1 cellular context compared by ENCODE assay signal in the genomic region with DNA sequence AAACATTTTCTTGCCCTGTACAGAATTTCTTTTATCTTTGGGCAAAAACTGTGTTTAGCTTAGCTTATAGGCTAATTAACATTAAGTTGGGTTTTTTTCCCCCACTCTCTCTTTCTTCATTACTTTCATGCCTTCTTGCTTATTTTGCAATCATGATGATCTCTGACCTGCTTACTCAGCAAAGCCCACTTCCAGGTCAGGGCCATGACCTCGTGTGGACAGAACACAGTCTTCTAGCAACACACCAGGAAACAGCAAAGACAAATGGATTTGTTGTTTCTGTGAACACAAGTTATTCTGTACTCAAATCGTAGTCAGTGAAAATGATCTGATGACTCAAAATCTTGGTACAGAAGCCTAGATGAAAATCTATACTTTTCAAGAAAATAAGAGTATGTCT.
A peak's percentile ranks its signal among the peaks of the same experiment; 100 is the strongest.
TF ChIP-seq lines count a peak whose summit lies in the region.

No MANE protein-coding gene starts in this region.

TF ChIP-seq in HepG2, 621 proteins besides CTCF, POLR2A, EP300 and RAD21 (continued from another document and continues in another):
- TF ChIP-seq, protein P1, sequence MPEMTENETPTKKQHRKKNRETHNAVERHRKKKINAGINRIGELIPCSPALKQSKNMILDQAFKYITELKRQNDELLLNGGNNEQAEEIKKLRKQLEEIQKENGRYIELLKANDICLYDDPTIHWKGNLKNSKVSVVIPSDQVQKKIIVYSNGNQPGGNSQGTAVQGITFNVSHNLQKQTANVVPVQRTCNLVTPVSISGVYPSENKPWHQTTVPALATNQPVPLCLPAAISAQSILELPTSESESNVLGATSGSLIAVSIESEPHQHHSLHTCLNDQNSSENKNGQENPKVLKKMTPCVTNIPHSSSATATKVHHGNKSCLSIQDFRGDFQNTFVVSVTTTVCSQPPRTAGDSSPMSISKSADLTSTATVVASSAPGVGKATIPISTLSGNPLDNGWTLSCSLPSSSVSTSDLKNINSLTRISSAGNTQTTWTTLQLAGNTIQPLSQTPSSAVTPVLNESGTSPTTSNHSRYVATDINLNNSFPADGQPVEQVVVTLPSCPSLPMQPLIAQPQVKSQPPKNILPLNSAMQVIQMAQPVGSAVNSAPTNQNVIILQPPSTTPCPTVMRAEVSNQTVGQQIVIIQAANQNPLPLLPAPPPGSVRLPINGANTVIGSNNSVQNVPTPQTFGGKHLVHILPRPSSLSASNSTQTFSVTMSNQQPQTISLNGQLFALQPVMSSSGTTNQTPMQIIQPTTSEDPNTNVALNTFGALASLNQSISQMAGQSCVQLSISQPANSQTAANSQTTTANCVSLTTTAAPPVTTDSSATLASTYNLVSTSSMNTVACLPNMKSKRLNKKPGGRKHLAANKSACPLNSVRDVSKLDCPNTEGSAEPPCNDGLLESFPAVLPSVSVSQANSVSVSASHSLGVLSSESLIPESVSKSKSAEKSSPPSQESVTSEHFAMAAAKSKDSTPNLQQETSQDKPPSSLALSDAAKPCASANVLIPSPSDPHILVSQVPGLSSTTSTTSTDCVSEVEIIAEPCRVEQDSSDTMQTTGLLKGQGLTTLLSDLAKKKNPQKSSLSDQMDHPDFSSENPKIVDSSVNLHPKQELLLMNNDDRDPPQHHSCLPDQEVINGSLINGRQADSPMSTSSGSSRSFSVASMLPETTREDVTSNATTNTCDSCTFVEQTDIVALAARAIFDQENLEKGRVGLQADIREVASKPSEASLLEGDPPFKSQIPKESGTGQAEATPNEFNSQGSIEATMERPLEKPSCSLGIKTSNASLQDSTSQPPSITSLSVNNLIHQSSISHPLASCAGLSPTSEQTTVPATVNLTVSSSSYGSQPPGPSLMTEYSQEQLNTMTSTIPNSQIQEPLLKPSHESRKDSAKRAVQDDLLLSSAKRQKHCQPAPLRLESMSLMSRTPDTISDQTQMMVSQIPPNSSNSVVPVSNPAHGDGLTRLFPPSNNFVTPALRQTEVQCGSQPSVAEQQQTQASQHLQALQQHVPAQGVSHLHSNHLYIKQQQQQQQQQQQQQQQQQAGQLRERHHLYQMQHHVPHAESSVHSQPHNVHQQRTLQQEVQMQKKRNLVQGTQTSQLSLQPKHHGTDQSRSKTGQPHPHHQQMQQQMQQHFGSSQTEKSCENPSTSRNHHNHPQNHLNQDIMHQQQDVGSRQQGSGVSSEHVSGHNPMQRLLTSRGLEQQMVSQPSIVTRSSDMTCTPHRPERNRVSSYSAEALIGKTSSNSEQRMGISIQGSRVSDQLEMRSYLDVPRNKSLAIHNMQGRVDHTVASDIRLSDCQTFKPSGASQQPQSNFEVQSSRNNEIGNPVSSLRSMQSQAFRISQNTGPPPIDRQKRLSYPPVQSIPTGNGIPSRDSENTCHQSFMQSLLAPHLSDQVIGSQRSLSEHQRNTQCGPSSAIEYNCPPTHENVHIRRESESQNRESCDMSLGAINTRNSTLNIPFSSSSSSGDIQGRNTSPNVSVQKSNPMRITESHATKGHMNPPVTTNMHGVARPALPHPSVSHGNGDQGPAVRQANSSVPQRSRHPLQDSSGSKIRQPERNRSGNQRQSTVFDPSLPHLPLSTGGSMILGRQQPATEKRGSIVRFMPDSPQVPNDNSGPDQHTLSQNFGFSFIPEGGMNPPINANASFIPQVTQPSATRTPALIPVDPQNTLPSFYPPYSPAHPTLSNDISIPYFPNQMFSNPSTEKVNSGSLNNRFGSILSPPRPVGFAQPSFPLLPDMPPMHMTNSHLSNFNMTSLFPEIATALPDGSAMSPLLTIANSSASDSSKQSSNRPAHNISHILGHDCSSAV (CRISPR knock-in tag; IDR thresholded peaks at IDR 0.05; ENCODE audit: borderline replicate concordance) = no peak
- peak; percentile 84; the same call in 1 of the 2 replicates for TF ChIP-seq ZBTB7B (CRISPR knock-in tag; IDR thresholded peaks at IDR 0.05)
- no peak for TF ChIP-seq PAX8 (CRISPR knock-in tag; IDR thresholded peaks at IDR 0.05; ENCODE audit: borderline replicate concordance)
- no peak for TF ChIP-seq ZBTB7A (CRISPR knock-in tag; IDR thresholded peaks at IDR 0.05)
- TF ChIP-seq HMG20B (CRISPR knock-in tag; conservative IDR thresholded peaks at IDR 0.05) = peak; percentile 74; the same call in 1 of the 2 replicates
- peak; percentile 95 for TF ChIP-seq IRF2 (CRISPR knock-in tag; IDR thresholded peaks at IDR 0.05)
- no peak for TF ChIP-seq ZNF766 (CRISPR knock-in tag; IDR thresholded peaks at IDR 0.05; ENCODE audit: borderline replicate concordance)
- TF ChIP-seq ISL2 (CRISPR knock-in tag; IDR thresholded peaks at IDR 0.05) = peak; percentile 95
- TF ChIP-seq ZSCAN21 (CRISPR knock-in tag; IDR thresholded peaks at IDR 0.05; ENCODE audit: borderline replicate concordance) = no peak
- no peak for TF ChIP-seq ZNF33A (CRISPR knock-in tag; IDR thresholded peaks at IDR 0.05; ENCODE audit: borderline replicate concordance)
- TF ChIP-seq, protein P2, sequence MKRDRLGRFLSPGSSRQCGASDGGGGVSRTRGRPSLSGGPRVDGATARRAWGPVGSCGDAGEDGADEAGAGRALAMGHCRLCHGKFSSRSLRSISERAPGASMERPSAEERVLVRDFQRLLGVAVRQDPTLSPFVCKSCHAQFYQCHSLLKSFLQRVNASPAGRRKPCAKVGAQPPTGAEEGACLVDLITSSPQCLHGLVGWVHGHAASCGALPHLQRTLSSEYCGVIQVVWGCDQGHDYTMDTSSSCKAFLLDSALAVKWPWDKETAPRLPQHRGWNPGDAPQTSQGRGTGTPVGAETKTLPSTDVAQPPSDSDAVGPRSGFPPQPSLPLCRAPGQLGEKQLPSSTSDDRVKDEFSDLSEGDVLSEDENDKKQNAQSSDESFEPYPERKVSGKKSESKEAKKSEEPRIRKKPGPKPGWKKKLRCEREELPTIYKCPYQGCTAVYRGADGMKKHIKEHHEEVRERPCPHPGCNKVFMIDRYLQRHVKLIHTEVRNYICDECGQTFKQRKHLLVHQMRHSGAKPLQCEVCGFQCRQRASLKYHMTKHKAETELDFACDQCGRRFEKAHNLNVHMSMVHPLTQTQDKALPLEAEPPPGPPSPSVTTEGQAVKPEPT (CRISPR knock-in tag; IDR thresholded peaks at IDR 0.05; ENCODE audit: low read depth) = no peak
- TF ChIP-seq, protein P3, sequence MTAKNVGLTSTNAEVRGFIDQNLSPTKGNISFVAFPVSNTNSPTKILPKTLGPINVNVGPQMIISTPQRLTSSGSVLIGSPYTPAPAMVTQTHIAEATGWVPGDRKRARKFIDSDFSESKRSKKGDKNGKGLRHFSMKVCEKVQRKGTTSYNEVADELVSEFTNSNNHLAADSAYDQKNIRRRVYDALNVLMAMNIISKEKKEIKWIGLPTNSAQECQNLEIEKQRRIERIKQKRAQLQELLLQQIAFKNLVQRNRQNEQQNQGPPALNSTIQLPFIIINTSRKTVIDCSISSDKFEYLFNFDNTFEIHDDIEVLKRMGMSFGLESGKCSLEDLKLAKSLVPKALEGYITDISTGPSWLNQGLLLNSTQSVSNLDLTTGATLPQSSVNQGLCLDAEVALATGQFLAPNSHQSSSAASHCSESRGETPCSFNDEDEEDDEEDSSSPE (CRISPR knock-in tag; IDR thresholded peaks at IDR 0.05) = no peak
- TF ChIP-seq ZNF432 (CRISPR knock-in tag; IDR thresholded peaks at IDR 0.05; ENCODE audit: borderline replicate concordance) = no peak
- no peak for TF ChIP-seq POLR2AphosphoS5 (IDR thresholded peaks at IDR 0.05; ENCODE audit: low read depth, low read length)
- 0 out of 2 replicates have a peak, but pooled peaks have one; percentile 58 for TF ChIP-seq TSC22D2 (CRISPR knock-in tag; IDR thresholded peaks at IDR 0.05; ENCODE audit: borderline replicate concordance)
- TF ChIP-seq, protein P4, sequence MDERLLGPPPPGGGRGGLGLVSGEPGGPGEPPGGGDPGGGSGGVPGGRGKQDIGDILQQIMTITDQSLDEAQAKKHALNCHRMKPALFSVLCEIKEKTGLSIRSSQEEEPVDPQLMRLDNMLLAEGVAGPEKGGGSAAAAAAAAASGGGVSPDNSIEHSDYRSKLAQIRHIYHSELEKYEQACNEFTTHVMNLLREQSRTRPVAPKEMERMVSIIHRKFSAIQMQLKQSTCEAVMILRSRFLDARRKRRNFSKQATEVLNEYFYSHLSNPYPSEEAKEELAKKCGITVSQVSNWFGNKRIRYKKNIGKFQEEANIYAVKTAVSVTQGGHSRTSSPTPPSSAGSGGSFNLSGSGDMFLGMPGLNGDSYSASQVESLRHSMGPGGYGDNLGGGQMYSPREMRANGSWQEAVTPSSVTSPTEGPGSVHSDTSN (CRISPR knock-in tag; IDR thresholded peaks at IDR 0.05) = no peak
- peak; percentile 99 to 100 for TF ChIP-seq MAFK (conservative IDR thresholded peaks at IDR 0.05 in 1 of 2, IDR thresholded peaks at IDR 0.05 in 1 of 2; ENCODE audit: low read length in 2 of 2)
- TF ChIP-seq PITX1 (CRISPR knock-in tag; IDR thresholded peaks at IDR 0.05) = peak; percentile 90; the same call in 1 of the 2 replicates
- no peak for TF ChIP-seq TP53 (CRISPR knock-in tag; conservative IDR thresholded peaks at IDR 0.05)
- no peak for TF ChIP-seq ZNF446 (CRISPR knock-in tag; IDR thresholded peaks at IDR 0.05)
- TF ChIP-seq ARNT (IDR thresholded peaks at IDR 0.05) = no peak
- TF ChIP-seq HDAC6 (IDR thresholded peaks at IDR 0.05; ENCODE audit: low read depth, low read length) = no peak
- TF ChIP-seq, protein P5, sequence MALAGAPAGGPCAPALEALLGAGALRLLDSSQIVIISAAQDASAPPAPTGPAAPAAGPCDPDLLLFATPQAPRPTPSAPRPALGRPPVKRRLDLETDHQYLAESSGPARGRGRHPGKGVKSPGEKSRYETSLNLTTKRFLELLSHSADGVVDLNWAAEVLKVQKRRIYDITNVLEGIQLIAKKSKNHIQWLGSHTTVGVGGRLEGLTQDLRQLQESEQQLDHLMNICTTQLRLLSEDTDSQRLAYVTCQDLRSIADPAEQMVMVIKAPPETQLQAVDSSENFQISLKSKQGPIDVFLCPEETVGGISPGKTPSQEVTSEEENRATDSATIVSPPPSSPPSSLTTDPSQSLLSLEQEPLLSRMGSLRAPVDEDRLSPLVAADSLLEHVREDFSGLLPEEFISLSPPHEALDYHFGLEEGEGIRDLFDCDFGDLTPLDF (CRISPR knock-in tag; IDR thresholded peaks at IDR 0.05) = no peak
- no peak for TF ChIP-seq ZNF496 (CRISPR knock-in tag; IDR thresholded peaks at IDR 0.05; ENCODE audit: insufficient replicate concordance)
- no peak for TF ChIP-seq YEATS4 (CRISPR knock-in tag; IDR thresholded peaks at IDR 0.05; ENCODE audit: borderline replicate concordance)
- no peak for TF ChIP-seq ZNF225 (CRISPR knock-in tag; IDR thresholded peaks at IDR 0.05)
- TF ChIP-seq, protein P6, sequence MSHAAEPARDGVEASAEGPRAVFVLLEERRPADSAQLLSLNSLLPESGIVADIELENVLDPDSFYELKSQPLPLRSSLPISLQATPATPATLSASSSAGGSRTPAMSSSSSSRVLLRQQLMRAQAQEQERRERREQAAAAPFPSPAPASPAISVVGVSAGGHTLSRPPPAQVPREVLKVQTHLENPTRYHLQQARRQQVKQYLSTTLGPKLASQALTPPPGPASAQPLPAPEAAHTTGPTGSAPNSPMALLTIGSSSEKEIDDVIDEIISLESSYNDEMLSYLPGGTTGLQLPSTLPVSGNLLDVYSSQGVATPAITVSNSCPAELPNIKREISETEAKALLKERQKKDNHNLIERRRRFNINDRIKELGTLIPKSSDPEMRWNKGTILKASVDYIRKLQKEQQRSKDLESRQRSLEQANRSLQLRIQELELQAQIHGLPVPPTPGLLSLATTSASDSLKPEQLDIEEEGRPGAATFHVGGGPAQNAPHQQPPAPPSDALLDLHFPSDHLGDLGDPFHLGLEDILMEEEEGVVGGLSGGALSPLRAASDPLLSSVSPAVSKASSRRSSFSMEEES (CRISPR knock-in tag; IDR thresholded peaks at IDR 0.05) = peak; percentile 55; the same call in 1 of the 2 replicates
- no peak for TF ChIP-seq ZNF552 (CRISPR knock-in tag; IDR thresholded peaks at IDR 0.05; ENCODE audit: borderline replicate concordance)
- TF ChIP-seq MXD4 (CRISPR knock-in tag; IDR thresholded peaks at IDR 0.05) = 0 out of 2 replicates have a peak, but pooled peaks have one; percentile 19
- TF ChIP-seq, protein P7, sequence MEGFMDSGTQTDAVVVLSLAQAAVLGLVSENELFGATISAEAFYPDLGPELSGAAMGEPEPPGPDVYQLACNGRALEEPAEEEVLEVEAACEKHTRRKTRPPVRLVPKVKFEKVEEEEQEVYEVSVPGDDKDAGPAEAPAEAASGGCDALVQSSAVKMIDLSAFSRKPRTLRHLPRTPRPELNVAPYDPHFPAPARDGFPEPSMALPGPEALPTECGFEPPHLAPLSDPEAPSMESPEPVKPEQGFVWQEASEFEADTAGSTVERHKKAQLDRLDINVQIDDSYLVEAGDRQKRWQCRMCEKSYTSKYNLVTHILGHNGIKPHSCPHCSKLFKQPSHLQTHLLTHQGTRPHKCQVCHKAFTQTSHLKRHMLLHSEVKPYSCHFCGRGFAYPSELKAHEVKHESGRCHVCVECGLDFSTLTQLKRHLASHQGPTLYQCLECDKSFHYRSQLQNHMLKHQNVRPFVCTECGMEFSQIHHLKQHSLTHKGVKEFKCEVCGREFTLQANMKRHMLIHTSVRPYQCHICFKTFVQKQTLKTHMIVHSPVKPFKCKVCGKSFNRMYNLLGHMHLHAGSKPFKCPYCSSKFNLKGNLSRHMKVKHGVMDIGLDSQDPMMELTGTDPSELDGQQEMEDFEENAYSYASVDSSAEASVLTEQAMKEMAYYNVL (CRISPR knock-in tag; IDR thresholded peaks at IDR 0.05; ENCODE audit: borderline replicate concordance) = peak; percentile 99
- no peak for TF ChIP-seq ZNF430 (CRISPR knock-in tag; IDR thresholded peaks at IDR 0.05)
- TF ChIP-seq DR1 (CRISPR knock-in tag; IDR thresholded peaks at IDR 0.05) = no peak
- TF ChIP-seq ZNF367 (CRISPR knock-in tag; IDR thresholded peaks at IDR 0.05; ENCODE audit: borderline replicate concordance) = no peak
- TF ChIP-seq SIX4 (CRISPR knock-in tag; IDR thresholded peaks at IDR 0.05) = peak; percentile 87
- 0 out of 2 replicates have a peak, but pooled peaks have one; percentile 55 for TF ChIP-seq ZNF335 (CRISPR knock-in tag; IDR thresholded peaks at IDR 0.05)
- peak; percentile 97 for TF ChIP-seq DPF2 (CRISPR knock-in tag; IDR thresholded peaks at IDR 0.05; ENCODE audit: borderline replicate concordance, low read depth)
- TF ChIP-seq, protein P8, sequence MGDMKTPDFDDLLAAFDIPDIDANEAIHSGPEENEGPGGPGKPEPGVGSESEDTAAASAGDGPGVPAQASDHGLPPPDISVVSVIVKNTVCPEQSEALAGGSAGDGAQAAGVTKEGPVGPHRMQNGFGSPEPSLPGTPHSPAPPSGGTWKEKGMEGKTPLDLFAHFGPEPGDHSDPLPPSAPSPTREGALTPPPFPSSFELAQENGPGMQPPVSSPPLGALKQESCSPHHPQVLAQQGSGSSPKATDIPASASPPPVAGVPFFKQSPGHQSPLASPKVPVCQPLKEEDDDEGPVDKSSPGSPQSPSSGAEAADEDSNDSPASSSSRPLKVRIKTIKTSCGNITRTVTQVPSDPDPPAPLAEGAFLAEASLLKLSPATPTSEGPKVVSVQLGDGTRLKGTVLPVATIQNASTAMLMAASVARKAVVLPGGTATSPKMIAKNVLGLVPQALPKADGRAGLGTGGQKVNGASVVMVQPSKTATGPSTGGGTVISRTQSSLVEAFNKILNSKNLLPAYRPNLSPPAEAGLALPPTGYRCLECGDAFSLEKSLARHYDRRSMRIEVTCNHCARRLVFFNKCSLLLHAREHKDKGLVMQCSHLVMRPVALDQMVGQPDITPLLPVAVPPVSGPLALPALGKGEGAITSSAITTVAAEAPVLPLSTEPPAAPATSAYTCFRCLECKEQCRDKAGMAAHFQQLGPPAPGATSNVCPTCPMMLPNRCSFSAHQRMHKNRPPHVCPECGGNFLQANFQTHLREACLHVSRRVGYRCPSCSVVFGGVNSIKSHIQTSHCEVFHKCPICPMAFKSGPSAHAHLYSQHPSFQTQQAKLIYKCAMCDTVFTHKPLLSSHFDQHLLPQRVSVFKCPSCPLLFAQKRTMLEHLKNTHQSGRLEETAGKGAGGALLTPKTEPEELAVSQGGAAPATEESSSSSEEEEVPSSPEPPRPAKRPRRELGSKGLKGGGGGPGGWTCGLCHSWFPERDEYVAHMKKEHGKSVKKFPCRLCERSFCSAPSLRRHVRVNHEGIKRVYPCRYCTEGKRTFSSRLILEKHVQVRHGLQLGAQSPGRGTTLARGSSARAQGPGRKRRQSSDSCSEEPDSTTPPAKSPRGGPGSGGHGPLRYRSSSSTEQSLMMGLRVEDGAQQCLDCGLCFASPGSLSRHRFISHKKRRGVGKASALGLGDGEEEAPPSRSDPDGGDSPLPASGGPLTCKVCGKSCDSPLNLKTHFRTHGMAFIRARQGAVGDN (CRISPR knock-in tag; IDR thresholded peaks at IDR 0.05) = no peak
